Comparison of ENCODE assay signal across 8 cellular contexts in genomic region chr7:50266893-50267386, GRCh38. TPM values are rescaled to one million over a fixed set of nuclear protein-coding genes. Genes with fewer than 3 reads are reported as not detected.
DNase-seq lines count a peak whose midpoint lies in the region; ATAC-seq and TF ChIP-seq lines count a peak whose summit lies in the region.

No MANE protein-coding gene starts in this region.

- H3K4me3 Mint-ChIP-seq in effector memory CD8-positive, alpha-beta T cell: peak overlapping the region; percentile 79 to 89

- CTCF ChIA-PET in SK-N-SH (lab: Yijun Ruan, JAX): interaction anchor here (0.9 to 1.5 kb wide), 3 partner anchors 9 to 30 kb away, joined by 3 to 6 read pairs (median 3); no protein-coding TSS in a partner anchor

- H3K36me3 ChIP-seq in SK-N-SH (replicated peaks in 1 of 2; ENCODE audit: control insufficient read depth in 1 of 2, insufficient read depth in 2 of 2, low read length in 1 of 2): no peaks in the 10 kb centered on the region

- ATAC-seq in GM19438 (IDR thresholded peaks at IDR 0.05; ENCODE audit: low read depth, unreplicated experiment) (peak; percentile 60), HG03442 (IDR thresholded peaks at IDR 0.05; ENCODE audit: unreplicated experiment) (peak; percentile 38)
- peak; percentile 83 for ATAC-seq in effector memory CD8-positive, alpha-beta T cell (replicated peaks)

- H3K4me2 ChIP-seq in SK-N-SH: no peak overlapping the region

- no peak overlapping the region for H2AFZ ChIP-seq in SK-N-SH (ENCODE audit: low read depth)

- no peaks in the 10 kb centered on the region for H3K27me3 Mint-ChIP-seq in effector memory CD8-positive, alpha-beta T cell

- H3K4me3 ChIP-seq in SK-N-SH (ENCODE audit: low read depth in 2 of 2, low read length in 1 of 2): no peak overlapping the region

- POLR2A ChIA-PET in SK-N-SH (lab: Yijun Ruan, JAX): no interaction called here

- no peaks in the 10 kb centered on the region for H3F3A ChIP-seq in SK-N-SH (replicated peaks; ENCODE audit: insufficient read depth)

- no peaks in the 10 kb centered on the region for H3K9me3 Mint-ChIP-seq in effector memory CD8-positive, alpha-beta T cell

- TF ChIP-seq RAD21 in SK-N-SH (IDR thresholded peaks at IDR 0.05; ENCODE audit: low read length): no peak

- 18% methylated on average over 8 of the region's 8 CpGs for WGBS in SK-N-SH (ENCODE audit: low lambda C conversion rate)

- peaks cover 11% of the 10 kb centered on the region for H3K36me3 Mint-ChIP-seq in effector memory CD8-positive, alpha-beta T cell (ENCODE audit: insufficient read depth)

- peak overlapping the region; percentile 57 to 78 for H3K27ac Mint-ChIP-seq in effector memory CD8-positive, alpha-beta T cell

- TF ChIP-seq EP300 in SK-N-SH (IDR thresholded peaks at IDR 0.05; ENCODE audit: borderline replicate concordance in 1 of 2, low read depth in 1 of 2, low read length in 1 of 2): no peak

- DNase-seq in activated CD4-positive, CD25-positive, alpha-beta regulatory T cell (lab: John Stamatoyannopoulos, UW): peak; percentile 15 to 63 (median 41)
- DNase-seq in effector memory CD8-positive, alpha-beta T cell: peak; percentile 60 to 65 (median 62)
- DNase-seq in stimulated activated CD8-positive, alpha-beta memory T cell treated with anti-CD3 and anti-CD28 coated beads, Interleukin-7, amount 100 ng/mL, for 4 hours (ENCODE audit: low read depth in 2 of 2): peak; percentile 76
- DNase-seq in NCI-H1092 (lab: John Stamatoyannopoulos, UW) (no peak), SK-N-SH (no peak), caudate nucleus (lab: John Stamatoyannopoulos, UW) (no peak)

- no peaks in the 10 kb centered on the region for H4K20me1 ChIP-seq in SK-N-SH (ENCODE audit: insufficient read depth)

- no peaks in the 10 kb centered on the region for H3K9me3 ChIP-seq in SK-N-SH

- no peak overlapping the region for H3K27ac ChIP-seq in SK-N-SH (ENCODE audit: low read depth in 2 of 2, low read length in 1 of 2)
- H3K27ac ChIP-seq in caudate nucleus (ENCODE audit: low read depth, low read length): no peak overlapping the region

- no peaks in the 10 kb centered on the region for H3K79me2 ChIP-seq in SK-N-SH (ENCODE audit: insufficient read depth)

- peaks cover 82 to 84% of the 10 kb centered on the region in 2 donors for H3K4me1 Mint-ChIP-seq in effector memory CD8-positive, alpha-beta T cell (ENCODE audit: low read depth in 2 of 2)

- no peaks in the 10 kb centered on the region for H3K9me2 ChIP-seq in SK-N-SH

- H3K27me3 ChIP-seq in SK-N-SH (ENCODE audit: insufficient read depth): no peaks in the 10 kb centered on the region

- no peak for TF ChIP-seq CTCF in SK-N-SH (IDR thresholded peaks at IDR 0.05)

- no peaks in the 10 kb centered on the region; a peak in 1 of 4 replicates for H3K4me1 ChIP-seq in SK-N-SH (ENCODE audit: control insufficient read depth in 1 of 2, insufficient read depth in 2 of 2, low read depth in 1 of 2, low read length in 1 of 2)

- H3K9ac ChIP-seq in SK-N-SH: no peak overlapping the region

TF ChIP-seq in SK-N-SH, 30 proteins besides CTCF, POLR2A, EP300 and RAD21:
- TF ChIP-seq MAX (IDR thresholded peaks at IDR 0.05; ENCODE audit: low read depth) (no peak), PBX3 (IDR thresholded peaks at IDR 0.05) (no peak)
TF ChIP-seq in SK-N-SH: peak in this region for 0.

RNA-seq across cellular contexts. Expression of gene IKZF1, which starts 37.6 kb away (rescaled TPM):
- not detected in 2 replicates for polyA plus RNA-seq in SK-N-SH (2012; rRNA removed)
- not detected in 2 replicates for polyA plus RNA-seq in SK-N-SH (2012; cell fraction: cytosol; rRNA removed)
- polyA plus RNA-seq in SK-N-SH (2012; cell fraction: nucleus; rRNA removed): not detected in 2 replicates

Comparison
In these comparisons a context has a peak if more than half of its experiments do, and no peak if none do; other contexts are left out.
1. DNase-seq: peak in activated CD4-positive, CD25-positive, alpha-beta regulatory T cell (4 of 4), effector memory CD8-positive, alpha-beta T cell (3 of 3) and stimulated activated CD8-positive, alpha-beta memory T cell treated with anti-CD3 and anti-CD28 coated beads, Interleukin-7, amount 100 ng/mL, for 4 hours (2 of 2); none in NCI-H1092 (single experiment), SK-N-SH (single experiment) and caudate nucleus (0 of 61).
2. Peak in every context shown above with its lines, with median percentiles within 50 percentile points of each other: ATAC-seq.